ENCODE assay signal across 8 cellular contexts in genomic region chr4:124262211-124263179, GRCh38.
DNase-seq lines count a peak whose midpoint lies in the region; ATAC-seq and TF ChIP-seq lines count a peak whose summit lies in the region.

No MANE protein-coding gene starts in this region.

- ATAC-seq in GM18861 (IDR thresholded peaks at IDR 0.05; ENCODE audit: unreplicated experiment) = peak; percentile 92
- peak; percentile 88 for ATAC-seq in HG03066 (IDR thresholded peaks at IDR 0.05; ENCODE audit: low read depth, unreplicated experiment)

- intact Hi-C loops in lower leg skin (cut with DNase I; ENCODE audit: low total_unique reads) = loop anchor here (10.0 kb wide), 1 partner anchor 1158 kb away; no protein-coding TSS in a partner anchor

- DNase-seq in BE2C = peak; percentile 57
- DNase-seq in NCI-H2107 treated with DMSO at 0.1 percent for 48 hours (lab: John Stamatoyannopoulos, UW; ENCODE audit: unreplicated experiment) = peak; percentile 32
- peak; percentile 36 for DNase-seq in UCSD-AML1 (lab: John Stamatoyannopoulos, UW; ENCODE audit: unreplicated experiment)
- peak; percentile 92 for DNase-seq in dermis blood vessel endothelial cell
- DNase-seq in lower leg skin (ENCODE audit: low spot score in 2 of 2) = peak; percentile 71 to 87
- DNase-seq in stimulated activated naive CD4-positive, alpha-beta T cell treated with Interleukin-2 at 50 U/mL for 16 hours (lab: John Stamatoyannopoulos, UW) = peak; percentile 2

- no peaks in the 10 kb centered on the region for H3K9me3 ChIP-seq in BE2C

- TF ChIP-seq POLR2A in lower leg skin (IDR thresholded peaks at IDR 0.05) = no peak

- WGBS in lower leg skin, 2 donors = 14 to 19% methylated on average over 7 of the region's 7 CpGs

- H3K4me1 ChIP-seq in BE2C = no peaks in the 10 kb centered on the region

- H3K27me3 ChIP-seq in BE2C = peaks cover 4% of the 10 kb centered on the region; the same call in 1 of the 2 replicates

- no peaks in the 10 kb centered on the region for H3K36me3 ChIP-seq in BE2C

- TF ChIP-seq CTCF in BE2C (IDR thresholded peaks at IDR 0.05; ENCODE audit: low read depth, low read length) (peak; percentile 94), lower leg skin (IDR thresholded peaks at IDR 0.05) (no peak)

- no peak overlapping the region for H3K4me3 ChIP-seq in BE2C (ENCODE audit: low read depth, low read length)
- H3K4me3 ChIP-seq in lower leg skin (ENCODE audit: low read depth, poor library complexity, severe bottlenecking) = no peak overlapping the region

Comparison
In these comparisons a context has a peak if more than half of its experiments do, and no peak if none do; other contexts are left out.
1. DNase-seq: peak in every context shown above with its lines; median percentile 92 in dermis blood vessel endothelial cell; 79 in lower leg skin; 57 in BE2C; 36 in UCSD-AML1; 32 in NCI-H2107 treated with DMSO at 0.1 percent for 48 hours; 2 in stimulated activated naive CD4-positive, alpha-beta T cell treated with Interleukin-2 at 50 U/mL for 16 hours.